13 cellular contexts compared by ENCODE assay signal in genomic region chr5:78630047-78630446, GRCh38. TPM values are rescaled to one million over a fixed set of nuclear protein-coding genes. Genes with fewer than 3 reads are reported as not detected.
DNase-seq lines count a peak whose midpoint lies in the region; ATAC-seq and TF ChIP-seq lines count a peak whose summit lies in the region.
"Had no signal": no experiment of that assay in that cellular context is flagged by ENCODE, and none has a peak within 500 bp of the region (broad histone marks: within the 10 kb centered on the region; RNA-seq: fewer than 3 reads in every experiment).

No MANE protein-coding gene starts in this region.

- no peak overlapping the region for H3K4me3 ChIP-seq in cardiac muscle cell
- no peak overlapping the region for H3K4me3 ChIP-seq in left ventricle myocardium inferior
- no peak overlapping the region for H3K4me3 ChIP-seq in mesendoderm (ENCODE audit: low read length)
- H3K4me3 ChIP-seq in stomach smooth muscle (ENCODE audit: low read length in 2 of 2): no peak overlapping the region

- H3K4me1 ChIP-seq in cardiac muscle cell (ENCODE audit: low read depth) (peaks cover 76% of the 10 kb centered on the region), left ventricle myocardium inferior (peaks cover 62% of the 10 kb centered on the region), mesendoderm (ENCODE audit: control insufficient read depth, low read depth, low read length) (peaks cover 38% of the 10 kb centered on the region), stomach smooth muscle (ENCODE audit: control insufficient read depth, insufficient read depth, low read length) (peaks cover 61% of the 10 kb centered on the region)

- H3K9ac ChIP-seq in mesendoderm (ENCODE audit: low read length): no peak overlapping the region
- no peak overlapping the region for H3K9ac ChIP-seq in stomach smooth muscle (ENCODE audit: low read length in 2 of 2)

- CTCF ChIA-PET in HEK293T (lab: Yijun Ruan, JAX): interaction anchor here (0.5 to 0.7 kb wide), 5 partner anchors 14 to 924 kb away, joined by 3 to 4 read pairs (median 4); no protein-coding TSS in a partner anchor

- no peak overlapping the region for H2BK5ac ChIP-seq in mesendoderm (ENCODE audit: low read length)

- no peak overlapping the region for H4K8ac ChIP-seq in mesendoderm (ENCODE audit: low read depth, low read length)

- H3K9me3 ChIP-seq in cardiac muscle cell (ENCODE audit: low read depth) (no peaks in the 10 kb centered on the region), left ventricle myocardium inferior (replicated peaks) (no peaks in the 10 kb centered on the region), stomach smooth muscle (ENCODE audit: control insufficient read depth in 2 of 2, low read length in 2 of 2) (no peaks in the 10 kb centered on the region)

- H3K56ac ChIP-seq in mesendoderm (ENCODE audit: low read length): peak overlapping the region; percentile 30

- no peaks in the 10 kb centered on the region for H3K27me3 ChIP-seq in cardiac muscle cell
- H3K27me3 ChIP-seq in left ventricle myocardium inferior (ENCODE audit: low read depth): no peaks in the 10 kb centered on the region
- no peaks in the 10 kb centered on the region for H3K27me3 ChIP-seq in mesendoderm (ENCODE audit: insufficient read depth, low read length, poor library complexity)
- H3K27me3 ChIP-seq in stomach smooth muscle (ENCODE audit: control insufficient read depth in 1 of 2, insufficient read depth in 2 of 2, low read length in 2 of 2): no peaks in the 10 kb centered on the region

- no peak overlapping the region for H3K23ac ChIP-seq in mesendoderm (ENCODE audit: low read length)

- no peak for TF ChIP-seq CTCF in cardiac muscle cell (IDR thresholded peaks at IDR 0.05; ENCODE audit: low read depth, low read length)
- no peak for TF ChIP-seq CTCF in left ventricle myocardium inferior (IDR thresholded peaks at IDR 0.05; ENCODE audit: borderline replicate concordance)

- intact Hi-C loops in left ventricle myocardium inferior (cut with micrococcal nuclease): no loop called here

- no peak for ATAC-seq in GM18907 (IDR thresholded peaks at IDR 0.05; ENCODE audit: unreplicated experiment)
- ATAC-seq: HCT116 had no signal

- DNase-seq in cardiac muscle cell (ENCODE audit: low read depth in 1 of 2, low spot score in 1 of 2) (no peak), left ventricle myocardium inferior (no peak), HEK293T (ENCODE audit: extremely low spot score) (peak; percentile 63), mesendoderm (peak; percentile 50), HUDEP-2 (lab: John Stamatoyannopoulos, UW; ENCODE audit: unreplicated experiment in 76 of 76) (no peak)
- no peak for DNase-seq in activated CD8-positive, alpha-beta memory T cell treated with anti-CD3 and anti-CD28 coated beads, Interleukin-2, amount 50 U/mL, for 48 hours
- DNase-seq: Calu3; CD4-positive, CD25-positive, alpha-beta regulatory T cell; DMS 273 treated with DMSO at 0.1 percent for 48 hours had no signal

- no peak overlapping the region for H3K18ac ChIP-seq in mesendoderm (ENCODE audit: low read length)

- H3K4ac ChIP-seq in mesendoderm (ENCODE audit: low read depth, low read length): no peak overlapping the region

- WGBS in mesendoderm (ENCODE audit: extremely low coverage, insufficient coverage, low lambda C conversion rate): no CpG with 5 or more reads among the region's 6 CpGs

- no peak overlapping the region for H4K5ac ChIP-seq in mesendoderm (ENCODE audit: low read length)

- no peak overlapping the region for H3K4me2 ChIP-seq in mesendoderm (ENCODE audit: low read length)

- POLR2A ChIA-PET in HEK293T (lab: Yijun Ruan, JAX): interaction anchor here (0.9 to 1.4 kb wide), 4 partner anchors 14 to 95 kb away, joined by 3 to 6 read pairs (median 4); partner anchors contain the start of gene LHFPL2

- H2BK15ac ChIP-seq in mesendoderm (replicated peaks; ENCODE audit: low read depth): no peak overlapping the region

- H3K79me2 ChIP-seq in mesendoderm (ENCODE audit: control insufficient read depth, insufficient read depth, low read length): peaks cover 19% of the 10 kb centered on the region

- peaks cover 47% of the 10 kb centered on the region for H3K36me3 ChIP-seq in cardiac muscle cell
- peaks cover 28% of the 10 kb centered on the region for H3K36me3 ChIP-seq in left ventricle myocardium inferior
- H3K36me3 ChIP-seq in mesendoderm (ENCODE audit: control insufficient read depth, insufficient read depth, low read length): no peaks in the 10 kb centered on the region
- H3K36me3 ChIP-seq in stomach smooth muscle (ENCODE audit: control insufficient read depth in 2 of 2, insufficient read depth in 2 of 2, low read length in 2 of 2): peaks cover 17 to 24% of the 10 kb centered on the region in 2 donors

- peaks cover 25% of the 10 kb centered on the region for H3K79me1 ChIP-seq in mesendoderm (ENCODE audit: low read length)

- H3K27ac ChIP-seq in cardiac muscle cell (peak overlapping the region; percentile 83), left ventricle myocardium inferior (replicated peaks) (no peak overlapping the region), mesendoderm (ENCODE audit: low read depth, low read length) (no peak overlapping the region), stomach smooth muscle (ENCODE audit: low read length) (peak overlapping the region; percentile 24)
- H3K27ac ChIP-seq: 22Rv1 had no signal

- H2BK120ac ChIP-seq in mesendoderm (ENCODE audit: low read depth, low read length): no peak overlapping the region

- H2AK5ac ChIP-seq in mesendoderm (ENCODE audit: low read length): no peak overlapping the region

TF ChIP-seq in HEK293T, 16 proteins besides CTCF, POLR2A, EP300 and RAD21:
- TF ChIP-seq ARNT (IDR thresholded peaks at IDR 0.05) (no peak), FOXA1 (IDR thresholded peaks at IDR 0.05) (no peak), LEF1 (IDR thresholded peaks at IDR 0.05; ENCODE audit: borderline replicate concordance) (no peak), SUZ12 (IDR thresholded peaks at IDR 0.05) (no peak), NFRKB (IDR thresholded peaks at IDR 0.05) (no peak), CTBP1 (IDR thresholded peaks at IDR 0.05; ENCODE audit: borderline replicate concordance) (no peak), ELF4 (IDR thresholded peaks at IDR 0.05) (no peak), HDGF (IDR thresholded peaks at IDR 0.05; ENCODE audit: borderline replicate concordance) (no peak), FOXM1 (IDR thresholded peaks at IDR 0.05; ENCODE audit: borderline replicate concordance) (no peak), TARDBP (IDR thresholded peaks at IDR 0.05) (no peak)
- TF ChIP-seq, protein P1, sequence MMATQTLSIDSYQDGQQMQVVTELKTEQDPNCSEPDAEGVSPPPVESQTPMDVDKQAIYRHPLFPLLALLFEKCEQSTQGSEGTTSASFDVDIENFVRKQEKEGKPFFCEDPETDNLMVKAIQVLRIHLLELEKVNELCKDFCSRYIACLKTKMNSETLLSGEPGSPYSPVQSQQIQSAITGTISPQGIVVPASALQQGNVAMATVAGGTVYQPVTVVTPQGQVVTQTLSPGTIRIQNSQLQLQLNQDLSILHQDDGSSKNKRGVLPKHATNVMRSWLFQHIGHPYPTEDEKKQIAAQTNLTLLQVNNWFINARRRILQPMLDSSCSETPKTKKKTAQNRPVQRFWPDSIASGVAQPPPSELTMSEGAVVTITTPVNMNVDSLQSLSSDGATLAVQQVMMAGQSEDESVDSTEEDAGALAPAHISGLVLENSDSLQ (IDR thresholded peaks at IDR 0.05): no peak
TF ChIP-seq in HEK293T: peak in this region for 0.

RNA-seq across cellular contexts. Expression of gene LHFPL2, which starts 18.5 kb away (rescaled TPM):
- 126 TPM in 2 replicates for total RNA-seq in cardiac muscle cell
- 96.6 and 101 TPM in 2 replicates for polyA plus RNA-seq in cardiac muscle cell
- total RNA-seq in left ventricle myocardium inferior: 5.0 TPM
- polyA plus RNA-seq in mesendoderm (2013, experiment 1 of 2): 14.7 TPM
- polyA plus RNA-seq in mesendoderm (2013, experiment 2 of 2): 15.2 TPM

Comparison
In these comparisons a context has a peak if more than half of its experiments do, and no peak if none do; other contexts are left out.
1. H3K27ac ChIP-seq: peak in cardiac muscle cell (single experiment) and stomach smooth muscle (single experiment); none in left ventricle myocardium inferior (single experiment) and mesendoderm (single experiment).
2. RNA of gene LHFPL2, which starts 18.5 kb away (total RNA-seq): 126 TPM in cardiac muscle cell; 5.0 TPM in left ventricle myocardium inferior (single experiment); every median in the first group is over 10 times any median in the second.
3. DNase-seq: peak in HEK293T (single experiment) and mesendoderm (single experiment); none in cardiac muscle cell (0 of 2), left ventricle myocardium inferior (single experiment), HUDEP-2 (0 of 76) and activated CD8-positive, alpha-beta memory T cell treated with anti-CD3 and anti-CD28 coated beads, Interleukin-2, amount 50 U/mL, for 48 hours (single experiment).